Comparison of ENCODE assay signal across 19 cellular contexts in the genomic region with DNA sequence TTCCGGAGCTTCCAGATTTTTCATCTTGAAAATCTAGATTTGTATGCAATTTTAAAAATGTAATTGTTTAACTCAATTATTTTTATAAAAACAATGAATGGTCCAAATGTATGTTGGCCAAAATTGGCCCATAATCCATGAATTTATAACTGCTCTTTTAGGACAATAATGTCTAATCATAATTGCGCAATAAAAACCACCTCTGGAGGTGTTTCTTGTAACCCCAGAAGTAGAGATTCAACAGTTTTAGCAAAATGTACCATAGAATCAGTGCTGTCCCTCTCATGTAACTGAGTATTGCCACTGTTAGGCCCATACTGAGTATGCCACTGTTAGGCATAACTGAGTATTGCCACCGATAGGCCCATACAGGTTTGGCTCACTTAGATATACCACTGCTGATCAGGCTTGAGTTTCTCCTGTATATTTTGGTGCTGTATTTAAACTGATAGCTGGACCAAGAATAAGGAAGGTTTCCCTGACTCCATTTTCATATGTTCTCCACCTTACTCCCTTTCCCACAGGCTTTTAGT.
"Had no signal": no experiment of that assay in that cellular context is flagged by ENCODE, and none has a peak within 500 bp of the region (broad histone marks: within the 10 kb centered on the region; RNA-seq: fewer than 3 reads in every experiment).

No MANE protein-coding gene starts in this region.

- H3K4me3 Mint-ChIP-seq: activated CD4-positive, alpha-beta memory T cell treated with anti-CD3 and anti-CD28 coated beads for 36 hours; activated naive CD4-positive, alpha-beta T cell treated with anti-CD3 and anti-CD28 coated beads, Interleukin-2, amount 50 U/mL, for 24 hours; memory B cell; neural progenitor cell; stimulated activated naive CD8-positive, alpha-beta T cell treated with anti-CD3 and anti-CD28 coated beads, Interleukin-15, Interleukin-2, amounts not matched to agents 100 ng/mL and 50 ng/mL, for 24 hours had no signal

- DNase-seq: activated CD4-positive, alpha-beta memory T cell treated with anti-CD3 and anti-CD28 coated beads for 36 hours; activated gamma-delta T cell; activated T-cell treated with anti-CD3 and anti-CD28 coated beads, Interleukin-2, amount 50 U/mL, for 48 hours; cerebellar nuclear complex; cortex of kidney; heart right ventricle; stimulated activated CD4-positive, alpha-beta T cell treated with anti-CD3 and anti-CD28 coated beads, Interleukin-2, amount 100 ng/mL, for 24 hours; trophoblast cell; WERI-Rb-1 had no signal

- H3K4me1 Mint-ChIP-seq: neural progenitor cell had no signal

- H3K4me2 ChIP-seq: neural progenitor cell had no signal

- H3K36me3 ChIP-seq: vagina had no signal

- H3K27ac ChIP-seq: ascending aorta, gastroesophageal sphincter, heart right ventricle, neural progenitor cell, suprapubic skin, vagina, WERI-Rb-1 had no signal

- H3K9ac ChIP-seq: neural progenitor cell had no signal

- H2AFZ ChIP-seq: neural progenitor cell had no signal

- H3K27ac Mint-ChIP-seq: activated CD4-positive, alpha-beta memory T cell treated with anti-CD3 and anti-CD28 coated beads for 36 hours; activated naive CD4-positive, alpha-beta T cell treated with anti-CD3 and anti-CD28 coated beads, Interleukin-2, amount 50 U/mL, for 24 hours; memory B cell; neural progenitor cell; progenitor cell of endocrine pancreas; stimulated activated naive CD8-positive, alpha-beta T cell treated with anti-CD3 and anti-CD28 coated beads, Interleukin-15, Interleukin-2, amounts not matched to agents 100 ng/mL and 50 ng/mL, for 24 hours had no signal

- H3K9me3 Mint-ChIP-seq: activated CD4-positive, alpha-beta memory T cell treated with anti-CD3 and anti-CD28 coated beads for 36 hours; activated naive CD4-positive, alpha-beta T cell treated with anti-CD3 and anti-CD28 coated beads, Interleukin-2, amount 50 U/mL, for 24 hours; memory B cell; neural progenitor cell; stimulated activated naive CD8-positive, alpha-beta T cell treated with anti-CD3 and anti-CD28 coated beads, Interleukin-15, Interleukin-2, amounts not matched to agents 100 ng/mL and 50 ng/mL, for 24 hours had no signal

- H3K4me3 ChIP-seq: ascending aorta, gastroesophageal sphincter, heart right ventricle, neural progenitor cell, suprapubic skin, vagina had no signal

- H3K4me1 ChIP-seq: ascending aorta, gastroesophageal sphincter, neural progenitor cell, suprapubic skin had no signal

- ATAC-seq: esophagus mucosa, gastroesophageal sphincter had no signal

- H3K27me3 ChIP-seq: ascending aorta, gastroesophageal sphincter, heart right ventricle, neural progenitor cell, suprapubic skin, vagina had no signal

- H3K9me3 ChIP-seq: ascending aorta, gastroesophageal sphincter, heart right ventricle, suprapubic skin, vagina had no signal

- H3K27me3 Mint-ChIP-seq: activated CD4-positive, alpha-beta memory T cell treated with anti-CD3 and anti-CD28 coated beads for 36 hours; activated naive CD4-positive, alpha-beta T cell treated with anti-CD3 and anti-CD28 coated beads, Interleukin-2, amount 50 U/mL, for 24 hours; memory B cell; progenitor cell of endocrine pancreas; stimulated activated naive CD8-positive, alpha-beta T cell treated with anti-CD3 and anti-CD28 coated beads, Interleukin-15, Interleukin-2, amounts not matched to agents 100 ng/mL and 50 ng/mL, for 24 hours had no signal
